13 cellular contexts compared by ENCODE assay signal in genomic region chr20:44701116-44701865, GRCh38. TPM values are rescaled to one million over a fixed set of nuclear protein-coding genes. Genes with fewer than 3 reads are reported as not detected.
DNase-seq lines count a peak whose midpoint lies in the region; ATAC-seq, FAIRE-seq and TF ChIP-seq lines count a peak whose summit lies in the region.
"Had no signal": no experiment of that assay in that cellular context is flagged by ENCODE, and none has a peak within 500 bp of the region (broad histone marks: within the 10 kb centered on the region; RNA-seq: fewer than 3 reads in every experiment).

No MANE protein-coding gene starts in this region.

- H3K4me3 ChIP-seq in BLaER1, result no peak overlapping the region; the same call in 1 of the 2 replicates
- no peak overlapping the region for H3K4me3 ChIP-seq in HepG2 (replicated peaks in 1 of 3; ENCODE audit: insufficient read depth in 1 of 3, low read depth in 2 of 3, low read length in 3 of 3)

- H3K9me3 ChIP-seq in BLaER1, result no peaks in the 10 kb centered on the region
- H3K9me3 ChIP-seq in HepG2 (ENCODE audit: low read length), result no peaks in the 10 kb centered on the region

- POLR2A ChIA-PET in HepG2 (lab: Yijun Ruan, JAX), result no interaction called here

- H4K20me1 ChIP-seq in BLaER1, result no peaks in the 10 kb centered on the region
- H4K20me1 ChIP-seq in HepG2 (ENCODE audit: insufficient read depth, low read length), result no peaks in the 10 kb centered on the region

- in situ Hi-C loops in HepG2 (cut with HindIII; ENCODE audit: extremely low pct_ligation_motif_present, low pct_unique_long_range_greater_than_20kb), result no loop called here

- H3K27ac Mint-ChIP-seq in brain, result peak overlapping the region in 4 of 5 experiments; percentile 12 to 62 (median 30)
- H3K27ac Mint-ChIP-seq: activated CD8-positive, alpha-beta T cell treated with anti-CD3 and anti-CD28 coated beads, Interleukin-2, amount 10 ng/mL, durations not matched to agents 7 days and 5 days; CD8-positive, alpha-beta T cell had no signal

- H3K4me3 Mint-ChIP-seq in brain, result peak overlapping the region in 1 of 5 experiments; percentile 12
- H3K4me3 Mint-ChIP-seq: activated CD8-positive, alpha-beta T cell treated with anti-CD3 and anti-CD28 coated beads, Interleukin-2, amount 10 ng/mL, durations not matched to agents 7 days and 5 days; CD8-positive, alpha-beta T cell had no signal

- TF ChIP-seq RAD21 in HepG2 (CRISPR knock-in tag; IDR thresholded peaks at IDR 0.05), result no peak

- H3K27me3 Mint-ChIP-seq in brain, result peaks cover 6% of the 10 kb centered on the region

- ATAC-seq in HepG2, result peak; percentile 19; the same call in 2 of the 3 replicates
- no peak for ATAC-seq in GM21717 (IDR thresholded peaks at IDR 0.05; ENCODE audit: unreplicated experiment)
- ATAC-seq: activated CD8-positive, alpha-beta T cell treated with anti-CD3 and anti-CD28 coated beads, Interleukin-2, amount 10 ng/mL, durations not matched to agents 7 days and 5 days; CD8-positive, alpha-beta T cell had no signal

- TF ChIP-seq EP300 in HepG2 (IDR thresholded peaks at IDR 0.05; ENCODE audit: low read depth in 2 of 2, low read length in 2 of 2) (no peak), HepG2 (CRISPR knock-in tag; IDR thresholded peaks at IDR 0.05; ENCODE audit: borderline replicate concordance) (no peak)

- peak overlapping the region; percentile 61 for H3K27ac ChIP-seq in BLaER1
- no peak overlapping the region for H3K27ac ChIP-seq in HepG2 (ENCODE audit: extremely low read length, insufficient read depth, low read length)

- 36% methylated on average over 15 of the region's 15 CpGs for WGBS in HepG2 (ENCODE audit: low lambda C conversion rate)

- BruUV-seq in HepG2 (replicated peaks; lab: Mats Ljungman, UMichigan), result no TSS peak

- no peaks in the 10 kb centered on the region for H3K79me2 ChIP-seq in HepG2 (ENCODE audit: insufficient read depth, low read length)

- H3K27me3 ChIP-seq in BLaER1 (no peaks in the 10 kb centered on the region), HepG2 (ENCODE audit: control insufficient read depth in 1 of 2, insufficient read depth in 2 of 2, low read length in 2 of 2) (peaks cover 4 to 26% of the 10 kb centered on the region in 2 experiments; a peak in 3 of 5 replicates)

- peaks cover 97% of the 10 kb centered on the region for H3K4me1 ChIP-seq in BLaER1
- peaks cover 8% of the 10 kb centered on the region; the same call in 1 of the 2 replicates for H3K4me1 ChIP-seq in HepG2 (ENCODE audit: insufficient read depth, low read length)

- H3K4me1 Mint-ChIP-seq in brain, result peaks cover 35% of the 10 kb centered on the region

- TF ChIP-seq CTCF in brain (conservative IDR thresholded peaks at IDR 0.05) (no peak), HepG2 (CRISPR knock-in tag; IDR thresholded peaks at IDR 0.05) (no peak)

- H3K4me2 ChIP-seq in BLaER1, result peak overlapping the region; percentile 96
- no peak overlapping the region for H3K4me2 ChIP-seq in HepG2 (ENCODE audit: low read depth, low read length)

- H3K9ac ChIP-seq in BLaER1 (peak overlapping the region; percentile 20; the same call in 1 of the 2 replicates), HepG2 (ENCODE audit: insufficient read depth, low read depth, low read length) (no peak overlapping the region)

- H3K36me3 ChIP-seq in BLaER1 (no peaks in the 10 kb centered on the region), HepG2 (replicated peaks in 1 of 2; ENCODE audit: control insufficient read depth in 1 of 2, insufficient read depth in 2 of 2, low read length in 2 of 2) (no peaks in the 10 kb centered on the region)

- no peak overlapping the region for H2AFZ ChIP-seq in HepG2 (ENCODE audit: low read length)

- no peaks in the 10 kb centered on the region for H3K36me3 Mint-ChIP-seq in brain
- H3K36me3 Mint-ChIP-seq: CD8-positive, alpha-beta T cell had no signal

- no peaks in the 10 kb centered on the region for H3K9me3 Mint-ChIP-seq in brain
- H3K9me3 Mint-ChIP-seq: CD8-positive, alpha-beta T cell had no signal

- DNase-seq in NAMALWA (ENCODE audit: low spot score), result peak; percentile 41
- peak; percentile 41 for DNase-seq in HepG2 (ENCODE audit: low spot score)
- DNase-seq in NCI-H774 (lab: John Stamatoyannopoulos, UW), result no peak
- DNase-seq in activated CD4-positive, CD25-positive, alpha-beta regulatory T cell treated with anti-CD3 and anti-CD28 coated beads, Interleukin-2, amount 50 U/mL, for 72 hours, result no peak
- DNase-seq in activated CD4-positive, alpha-beta T cell treated with anti-CD3 and anti-CD28 coated beads for 1 hour, result no peak
- DNase-seq: activated CD8-positive, alpha-beta T cell treated with anti-CD3 and anti-CD28 coated beads, Interleukin-2, amount 10 ng/mL, durations not matched to agents 7 days and 5 days; CD8-positive, alpha-beta T cell; KBM-7; NCI-H446 had no signal

- intact Hi-C loops in HepG2 (cut with micrococcal nuclease; ENCODE audit: unreplicated experiment), result no loop called here

- TF ChIP-seq POLR2A in HepG2 (IDR thresholded peaks at IDR 0.05; ENCODE audit: insufficient read depth in 1 of 2, low read depth in 2 of 2, low read length in 2 of 2), result no peak

- FAIRE-seq in HepG2 (lab: Jason Lieb, UNC), result no peak
- FAIRE-seq: urothelium cell line had no signal

- CTCF ChIA-PET in HepG2 (lab: Yijun Ruan, JAX; ENCODE audit: low intra/inter-chr PET ratio, low total read pairs), result no interaction called here

RNA-seq across cellular contexts. Expression of gene CCN5, which starts 13.9 kb away (rescaled TPM):
- polyA plus RNA-seq in brain (ENCODE audit: insufficient read depth, low read depth, low replicate concordance), result 0.39 TPM
- not detected in 2 replicates for total RNA-seq in HepG2 (2016; rRNA removed; fragmentation: Illumina TruSeq; extraction: Trizol)
- total RNA-seq in HepG2 (2016; cell fraction: cytosol; rRNA removed; fragmentation: Illumina TruSeq; extraction: Trizol; ENCODE audit: low read depth), result not detected in 2 replicates
- total RNA-seq in HepG2 (2016; cell fraction: insoluble cytoplasmic fraction; rRNA removed; fragmentation: Illumina TruSeq; extraction: Trizol), result not detected in 2 replicates
- not detected in 2 replicates for total RNA-seq in HepG2 (2016; cell fraction: membrane; rRNA removed; fragmentation: Illumina TruSeq; extraction: Trizol)
- not detected in 2 replicates for total RNA-seq in HepG2 (2016; cell fraction: nucleus; rRNA removed; fragmentation: Illumina TruSeq; extraction: Trizol)
- polyA plus RNA-seq in HepG2 (2011; rRNA removed), result 0.12 and 0.17 TPM in 2 replicates
- polyA plus RNA-seq in HepG2 (2011; cell fraction: cytosol; rRNA removed), result 0.12 and 0.31 TPM in 2 replicates
- polyA plus RNA-seq in HepG2 (2011; cell fraction: nucleus; rRNA removed), result 0.12 and 0.23 TPM in 2 replicates
- not detected in 2 replicates for polyA plus RNA-seq in HepG2 (2012)
- polyA plus RNA-seq in HepG2 (2016; cell fraction: cytosol; fragmentation: Illumina TruSeq; extraction: Trizol; ENCODE audit: low read depth), result not detected in 2 replicates
- not detected in 2 replicates for polyA plus RNA-seq in HepG2 (2016; cell fraction: insoluble cytoplasmic fraction; fragmentation: Illumina TruSeq; extraction: Trizol; ENCODE audit: low read depth)
- not detected in 2 replicates for polyA plus RNA-seq in HepG2 (2016; cell fraction: membrane; fragmentation: Illumina TruSeq; extraction: Trizol; ENCODE audit: low read depth)
- not detected in 2 replicates for polyA plus RNA-seq in HepG2 (2016; cell fraction: nucleus; fragmentation: Illumina TruSeq; extraction: Trizol; ENCODE audit: insufficient read depth, low read depth)
- 0.08 and 46.2 TPM in 2 replicates for polyA minus RNA-seq in HepG2 (2011; rRNA and poly(A)+ RNA removed; ENCODE audit: low replicate concordance)
- polyA minus RNA-seq in HepG2 (2011; cell fraction: cytosol; rRNA and poly(A)+ RNA removed), result 1.5 and 3.3 TPM in 2 replicates
- polyA minus RNA-seq in HepG2 (2011; cell fraction: nucleus; rRNA and poly(A)+ RNA removed), result 1.1 and 1.7 TPM in 2 replicates
- total RNA-seq: activated CD8-positive, alpha-beta T cell treated with anti-CD3 and anti-CD28 coated beads, Interleukin-2, amount 10 ng/mL, durations not matched to agents 7 days and 5 days; CD8-positive, alpha-beta T cell had no signal

RNA-seq across cellular contexts. Expression of gene KCNK15, which starts 44.4 kb away (rescaled TPM):
- polyA plus RNA-seq in brain (ENCODE audit: insufficient read depth, low read depth, low replicate concordance) (0.12 TPM), HepG2 (2011; rRNA removed) (0.03 TPM in 1 of 2 replicates, not detected in the other)
- not detected in 2 replicates for total RNA-seq in HepG2 (2016; rRNA removed; fragmentation: Illumina TruSeq; extraction: Trizol)
- not detected in 2 replicates for total RNA-seq in HepG2 (2016; cell fraction: cytosol; rRNA removed; fragmentation: Illumina TruSeq; extraction: Trizol; ENCODE audit: low read depth)
- total RNA-seq in HepG2 (2016; cell fraction: insoluble cytoplasmic fraction; rRNA removed; fragmentation: Illumina TruSeq; extraction: Trizol), result not detected in 2 replicates
- not detected in 2 replicates for total RNA-seq in HepG2 (2016; cell fraction: membrane; rRNA removed; fragmentation: Illumina TruSeq; extraction: Trizol)
- not detected in 2 replicates for total RNA-seq in HepG2 (2016; cell fraction: nucleus; rRNA removed; fragmentation: Illumina TruSeq; extraction: Trizol)
- polyA plus RNA-seq in HepG2 (2011; cell fraction: cytosol; rRNA removed), result not detected in 2 replicates
- polyA plus RNA-seq in HepG2 (2011; cell fraction: nucleus; rRNA removed), result not detected in 2 replicates
- polyA plus RNA-seq in HepG2 (2012), result not detected in 2 replicates
- not detected in 2 replicates for polyA plus RNA-seq in HepG2 (2016; cell fraction: cytosol; fragmentation: Illumina TruSeq; extraction: Trizol; ENCODE audit: low read depth)
- polyA plus RNA-seq in HepG2 (2016; cell fraction: insoluble cytoplasmic fraction; fragmentation: Illumina TruSeq; extraction: Trizol; ENCODE audit: low read depth), result not detected in 2 replicates
- polyA plus RNA-seq in HepG2 (2016; cell fraction: membrane; fragmentation: Illumina TruSeq; extraction: Trizol; ENCODE audit: low read depth), result not detected in 2 replicates
- polyA plus RNA-seq in HepG2 (2016; cell fraction: nucleus; fragmentation: Illumina TruSeq; extraction: Trizol; ENCODE audit: insufficient read depth, low read depth), result not detected in 2 replicates
- polyA minus RNA-seq in HepG2 (2011; rRNA and poly(A)+ RNA removed; ENCODE audit: low replicate concordance), result 26.5 TPM in 1 of 2 replicates, not detected in the other
- polyA minus RNA-seq in HepG2 (2011; cell fraction: cytosol; rRNA and poly(A)+ RNA removed), result 0.20 and 0.35 TPM in 2 replicates
- 0.39 TPM in 1 of 2 replicates, not detected in the other for polyA minus RNA-seq in HepG2 (2011; cell fraction: nucleus; rRNA and poly(A)+ RNA removed)
- total RNA-seq: activated CD8-positive, alpha-beta T cell treated with anti-CD3 and anti-CD28 coated beads, Interleukin-2, amount 10 ng/mL, durations not matched to agents 7 days and 5 days; CD8-positive, alpha-beta T cell had no signal

RNA-seq across cellular contexts. Expression of gene ADA, which starts 49.8 kb away (rescaled TPM):
- 5.0 TPM for polyA plus RNA-seq in brain (ENCODE audit: insufficient read depth, low read depth, low replicate concordance)
- 2.5 and 2.7 TPM in 2 replicates for total RNA-seq in HepG2 (2016; rRNA removed; fragmentation: Illumina TruSeq; extraction: Trizol)
- 1.3 and 2.8 TPM in 2 replicates for total RNA-seq in HepG2 (2016; cell fraction: cytosol; rRNA removed; fragmentation: Illumina TruSeq; extraction: Trizol; ENCODE audit: low read depth)
- total RNA-seq in HepG2 (2016; cell fraction: insoluble cytoplasmic fraction; rRNA removed; fragmentation: Illumina TruSeq; extraction: Trizol), result 2.0 and 2.9 TPM in 2 replicates
- total RNA-seq in HepG2 (2016; cell fraction: membrane; rRNA removed; fragmentation: Illumina TruSeq; extraction: Trizol), result 1.9 and 2.5 TPM in 2 replicates
- 1.4 and 1.6 TPM in 2 replicates for total RNA-seq in HepG2 (2016; cell fraction: nucleus; rRNA removed; fragmentation: Illumina TruSeq; extraction: Trizol)
- 9.8 and 11.3 TPM in 2 replicates for polyA plus RNA-seq in HepG2 (2011; rRNA removed)
- polyA plus RNA-seq in HepG2 (2011; cell fraction: cytosol; rRNA removed), result 9.6 and 12.4 TPM in 2 replicates
- polyA plus RNA-seq in HepG2 (2011; cell fraction: nucleus; rRNA removed), result 13.3 and 16.8 TPM in 2 replicates
- polyA plus RNA-seq in HepG2 (2012), result 5.1 and 6.0 TPM in 2 replicates
- 2.7 and 3.0 TPM in 2 replicates for polyA plus RNA-seq in HepG2 (2016; cell fraction: cytosol; fragmentation: Illumina TruSeq; extraction: Trizol; ENCODE audit: low read depth)
- polyA plus RNA-seq in HepG2 (2016; cell fraction: insoluble cytoplasmic fraction; fragmentation: Illumina TruSeq; extraction: Trizol; ENCODE audit: low read depth), result 4.0 and 4.3 TPM in 2 replicates
- polyA plus RNA-seq in HepG2 (2016; cell fraction: membrane; fragmentation: Illumina TruSeq; extraction: Trizol; ENCODE audit: low read depth), result 3.2 TPM in 2 replicates
- polyA plus RNA-seq in HepG2 (2016; cell fraction: nucleus; fragmentation: Illumina TruSeq; extraction: Trizol; ENCODE audit: insufficient read depth, low read depth), result 4.3 and 4.8 TPM in 2 replicates
- 7.0 and 23.8 TPM in 2 replicates for polyA minus RNA-seq in HepG2 (2011; rRNA and poly(A)+ RNA removed; ENCODE audit: low replicate concordance)
- 2.5 and 2.9 TPM in 2 replicates for polyA minus RNA-seq in HepG2 (2011; cell fraction: cytosol; rRNA and poly(A)+ RNA removed)
- polyA minus RNA-seq in HepG2 (2011; cell fraction: nucleus; rRNA and poly(A)+ RNA removed), result 2.5 and 2.8 TPM in 2 replicates

Comparison
In these comparisons a context has a peak if more than half of its experiments do, and no peak if none do; other contexts are left out.
1. DNase-seq: peak in NAMALWA (single experiment) and HepG2 (single experiment); none in NCI-H774 (single experiment), activated CD4-positive, CD25-positive, alpha-beta regulatory T cell treated with anti-CD3 and anti-CD28 coated beads, Interleukin-2, amount 50 U/mL, for 72 hours (single experiment) and activated CD4-positive, alpha-beta T cell treated with anti-CD3 and anti-CD28 coated beads for 1 hour (single experiment).